Comparison of ENCODE assay signal across 6 cellular contexts in genomic region chr12:44174053-44174452, GRCh38.
"Had no signal": no experiment of that assay in that cellular context is flagged by ENCODE, and none has a peak within 500 bp of the region (broad histone marks: within the 10 kb centered on the region; RNA-seq: fewer than 3 reads in every experiment).

No MANE protein-coding gene starts in this region.

- H3K9me3 Mint-ChIP-seq: IgD-negative memory B cell had no signal

- H3K27me3 Mint-ChIP-seq: IgD-negative memory B cell had no signal

- DNase-seq: IMR-90, KBM-7 had no signal

- H3K27ac ChIP-seq: HL-60 had no signal

- H3K4me3 ChIP-seq: K562 had no signal

- H3K27ac Mint-ChIP-seq: IgD-negative memory B cell had no signal

- H3K4me1 Mint-ChIP-seq: IgD-negative memory B cell had no signal

- FAIRE-seq: HTR-8/SVneo, K562 had no signal

- H3K36me3 Mint-ChIP-seq: IgD-negative memory B cell had no signal

- H3K4me3 Mint-ChIP-seq: IgD-negative memory B cell had no signal

- ATAC-seq: K562 had no signal
